ENCODE assay signal across 26 cellular contexts in the genomic region with DNA sequence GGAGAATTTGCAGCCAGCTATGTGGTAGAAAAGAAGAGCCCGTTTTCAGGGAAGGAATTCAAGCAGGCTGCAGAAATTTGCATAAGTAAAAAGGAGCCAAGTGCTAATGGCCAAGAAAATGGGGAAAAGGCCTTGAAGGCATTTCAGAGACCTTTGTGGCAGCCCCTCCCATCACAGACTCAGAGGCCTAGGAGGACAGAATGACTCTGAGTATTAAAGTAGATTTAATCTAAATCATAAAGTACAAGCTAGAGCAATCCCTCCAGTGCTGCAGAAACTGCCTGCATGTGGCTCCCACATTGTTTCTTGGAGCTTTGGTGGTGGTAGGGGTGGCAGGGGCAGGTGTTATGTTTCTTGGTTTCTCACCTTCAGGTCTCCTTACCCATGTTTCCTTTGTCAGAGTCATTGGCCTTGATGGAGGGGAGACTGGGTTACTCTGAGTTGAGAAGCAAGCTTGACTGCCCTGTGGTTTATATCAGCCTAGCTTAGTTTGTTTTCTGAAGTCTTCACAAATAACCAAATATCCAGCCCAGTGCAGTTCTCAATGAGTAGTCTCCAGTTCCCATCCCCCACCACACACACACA. TPM values are rescaled to one million over a fixed set of nuclear protein-coding genes. Genes with fewer than 3 reads are reported as not detected.
DNase-seq lines count a peak whose midpoint lies in the region; ATAC-seq, FAIRE-seq and TF ChIP-seq lines count a peak whose summit lies in the region.
"Had no signal": no experiment of that assay in that cellular context is flagged by ENCODE, and none has a peak within 500 bp of the region (broad histone marks: within the 10 kb centered on the region; RNA-seq: fewer than 3 reads in every experiment).

No MANE protein-coding gene starts in this region.

- peaks cover 21% of the 10 kb centered on the region for H3K36me3 Mint-ChIP-seq in central memory CD8-positive, alpha-beta T cell (ENCODE audit: insufficient read depth)
- H3K36me3 Mint-ChIP-seq in naive thymus-derived CD4-positive, alpha-beta T cell: peaks cover 0 to 16% (median 0%) of the 10 kb centered on the region in 5 donors
- H3K36me3 Mint-ChIP-seq: CD4-positive, CD25-positive, alpha-beta regulatory T cell; stimulated activated memory B cell treated with anti-CD40 and anti-IgM and Interleukin-4, amounts not matched to agents 10 μg/mL and 1 μg/mL and 100 μg/mL, for 72 hours had no signal

- peak overlapping the region; percentile 8 for H3K27ac Mint-ChIP-seq in central memory CD8-positive, alpha-beta T cell (ENCODE audit: low read depth)
- peak overlapping the region in 8 of 9 donors; percentile 14 to 92 (median 50) for H3K27ac Mint-ChIP-seq in naive thymus-derived CD4-positive, alpha-beta T cell
- H3K27ac Mint-ChIP-seq: activated CD8-positive, alpha-beta memory T cell treated with anti-CD3 and anti-CD28 coated beads, Interleukin-2, amount 10 ng/mL, durations not matched to agents 7 days and 5 days; activated naive CD4-positive, alpha-beta T cell treated with anti-CD3 and anti-CD28 coated beads, Interleukin-2, amount 50 U/mL, for 24 hours; CD4-positive, CD25-positive, alpha-beta regulatory T cell; stimulated activated memory B cell treated with anti-CD40 and anti-IgM and Interleukin-4, amounts not matched to agents 10 μg/mL and 1 μg/mL and 100 μg/mL, for 72 hours; T-helper 2 cell treated with Interferon-gamma antibody and Interleukin-4, amounts not matched to agents 5 μg/mL and 100 μg/mL, for 36 hours had no signal

- TF ChIP-seq CTCF in A549 (IDR thresholded peaks at IDR 0.05): no peak

- H3K27me3 ChIP-seq in naive thymus-derived CD4-positive, alpha-beta T cell (ENCODE audit: control insufficient read depth in 2 of 2, insufficient read depth in 2 of 2, low read length in 2 of 2): no peaks in the 10 kb centered on the region
- H3K27me3 ChIP-seq: sigmoid colon had no signal

- H3K4me3 ChIP-seq in A549: no peak overlapping the region
- H3K4me3 ChIP-seq in naive thymus-derived CD4-positive, alpha-beta T cell (ENCODE audit: low read length): no peak overlapping the region
- H3K4me3 ChIP-seq: sigmoid colon had no signal

- TF ChIP-seq POLR2A in A549 (IDR thresholded peaks at IDR 0.05; ENCODE audit: low read length): no peak

- no peaks in the 10 kb centered on the region for H3K36me3 ChIP-seq in naive thymus-derived CD4-positive, alpha-beta T cell (ENCODE audit: control insufficient read depth in 2 of 3, insufficient read depth in 3 of 3, low read length in 3 of 3)
- H3K36me3 ChIP-seq: sigmoid colon, WERI-Rb-1 had no signal

- peak; percentile 27 for DNase-seq in NK-92 treated with Interleukin-12 subunit alpha and Interleukin-12 subunit beta, amount 100 ng/mL, for 24 hours (lab: John Stamatoyannopoulos, UW)
- DNase-seq in NK-92 (lab: John Stamatoyannopoulos, UW; ENCODE audit: unreplicated experiment) (no peak), A549 (ENCODE audit: low read depth in 1 of 2, low spot score in 1 of 2) (no peak), NCI-H510A (lab: John Stamatoyannopoulos, UW) (no peak), NCI-H1694 (lab: John Stamatoyannopoulos, UW) (no peak), NOMO-1 (lab: John Stamatoyannopoulos, UW; ENCODE audit: unreplicated experiment in 2 of 2) (no peak)
- peak in 1 of 2 donors; percentile 39 for DNase-seq in central memory CD8-positive, alpha-beta T cell (ENCODE audit: low spot score in 2 of 2)
- DNase-seq in naive thymus-derived CD4-positive, alpha-beta T cell: no peak
- DNase-seq: activated CD4-positive, alpha-beta T cell treated with anti-CD3 and anti-CD28 coated beads for 48 hours; activated CD8-positive, alpha-beta memory T cell treated with anti-CD3 and anti-CD28 coated beads, Interleukin-2, amount 10 ng/mL, durations not matched to agents 7 days and 5 days; activated T-cell treated with anti-CD3 and anti-CD28 coated beads, Interleukin-2, amount 50 U/mL, for 72 hours; caudate nucleus; CD4-positive, CD25-positive, alpha-beta regulatory T cell; kidney; NCI-H146; NCI-H446 treated with DMSO at 0.1 percent for 48 hours; sigmoid colon; stimulated activated CD4-positive, alpha-beta T cell treated with anti-CD3 and anti-CD28 coated beads, Interleukin-4, amount 100 ng/mL, for 24 hours; WERI-Rb-1 had no signal

- H3K4me2 ChIP-seq in A549: no peak overlapping the region

- FAIRE-seq in A549 (lab: Jason Lieb, UNC): no peak
- FAIRE-seq: astrocyte, H1, kidney, urothelium cell line had no signal

- H3K27ac ChIP-seq in A549: no peak overlapping the region
- no peak overlapping the region for H3K27ac ChIP-seq in naive thymus-derived CD4-positive, alpha-beta T cell (ENCODE audit: low read depth, low read length)
- H3K27ac ChIP-seq: 22Rv1, WERI-Rb-1 had no signal

- no peaks in the 10 kb centered on the region for H3K9me3 ChIP-seq in A549
- H3K9me3 ChIP-seq in naive thymus-derived CD4-positive, alpha-beta T cell (ENCODE audit: control insufficient read depth in 2 of 3, low read length in 3 of 3): no peaks in the 10 kb centered on the region
- H3K9me3 ChIP-seq: sigmoid colon had no signal

- H3K4me3 Mint-ChIP-seq in central memory CD8-positive, alpha-beta T cell: peak overlapping the region; percentile 50
- peak overlapping the region in 2 of 10 donors; percentile 6 to 14 for H3K4me3 Mint-ChIP-seq in naive thymus-derived CD4-positive, alpha-beta T cell
- H3K4me3 Mint-ChIP-seq: activated CD8-positive, alpha-beta memory T cell treated with anti-CD3 and anti-CD28 coated beads, Interleukin-2, amount 10 ng/mL, durations not matched to agents 7 days and 5 days; activated naive CD4-positive, alpha-beta T cell treated with anti-CD3 and anti-CD28 coated beads, Interleukin-2, amount 50 U/mL, for 24 hours; activated T-cell treated with anti-CD3 and anti-CD28 coated beads, Interleukin-2, amount 50 U/mL, for 72 hours; CD4-positive, CD25-positive, alpha-beta regulatory T cell; stimulated activated memory B cell treated with anti-CD40 and anti-IgM and Interleukin-4, amounts not matched to agents 10 μg/mL and 1 μg/mL and 100 μg/mL, for 72 hours; T-helper 2 cell treated with Interferon-gamma antibody and Interleukin-4, amounts not matched to agents 5 μg/mL and 100 μg/mL, for 36 hours had no signal

- peaks cover 13% of the 10 kb centered on the region; the same call in 1 of the 3 replicates for H3K4me1 ChIP-seq in A549
- peaks cover 41% of the 10 kb centered on the region in 2 donors for H3K4me1 ChIP-seq in naive thymus-derived CD4-positive, alpha-beta T cell (ENCODE audit: control insufficient read depth in 2 of 2, insufficient read depth in 2 of 2, low read length in 2 of 2)

- H3K9me3 Mint-ChIP-seq in central memory CD8-positive, alpha-beta T cell: peaks cover 5% of the 10 kb centered on the region
- H3K9me3 Mint-ChIP-seq in naive thymus-derived CD4-positive, alpha-beta T cell: peaks cover 0 to 6% (median 0%) of the 10 kb centered on the region in 11 donors
- H3K9me3 Mint-ChIP-seq: activated naive CD4-positive, alpha-beta T cell treated with anti-CD3 and anti-CD28 coated beads, Interleukin-2, amount 50 U/mL, for 24 hours; CD4-positive, CD25-positive, alpha-beta regulatory T cell; stimulated activated memory B cell treated with anti-CD40 and anti-IgM and Interleukin-4, amounts not matched to agents 10 μg/mL and 1 μg/mL and 100 μg/mL, for 72 hours had no signal

- no peak for TF ChIP-seq RAD21 in A549 (conservative IDR thresholded peaks at IDR 0.05 in 1 of 2, IDR thresholded peaks at IDR 0.05 in 1 of 2)

- no peak for ATAC-seq in A549
- ATAC-seq in central memory CD8-positive, alpha-beta T cell (replicated peaks; ENCODE audit: extremely low read depth, poor library complexity, severe bottlenecking): peak; percentile 72
- ATAC-seq in naive thymus-derived CD4-positive, alpha-beta T cell: peak; percentile 7
- ATAC-seq: activated CD8-positive, alpha-beta memory T cell treated with anti-CD3 and anti-CD28 coated beads, Interleukin-2, amount 10 ng/mL, durations not matched to agents 7 days and 5 days; activated T-cell treated with anti-CD3 and anti-CD28 coated beads, Interleukin-2, amount 50 U/mL, for 72 hours; stimulated activated memory B cell treated with anti-CD40 and anti-IgM and Interleukin-4, amounts not matched to agents 10 μg/mL and 1 μg/mL and 100 μg/mL, for 72 hours had no signal

- intact Hi-C loops in naive thymus-derived CD4-positive, alpha-beta T cell (cut with micrococcal nuclease): no loop called here

- CTCF ChIA-PET in A549 (lab: Yijun Ruan, JAX): interaction anchor here (1.0 to 17.2 kb wide), 8 partner anchors 12 to 50 kb away, joined by 3 to 267 read pairs (median 52); a partner anchor contains a TSS
- CTCF ChIA-PET in naive thymus-derived CD4-positive, alpha-beta T cell (lab: Charles Lee): interaction anchor here (1.3 to 8.2 kb wide), 4 partner anchors 11 to 46 kb away, joined by 3 to 259 read pairs (median 84); a partner anchor contains a TSS

- no peaks in the 10 kb centered on the region for H3K27me3 Mint-ChIP-seq in central memory CD8-positive, alpha-beta T cell
- no peaks in the 10 kb centered on the region for H3K27me3 Mint-ChIP-seq in naive thymus-derived CD4-positive, alpha-beta T cell
- H3K27me3 Mint-ChIP-seq: activated CD8-positive, alpha-beta memory T cell treated with anti-CD3 and anti-CD28 coated beads, Interleukin-2, amount 10 ng/mL, durations not matched to agents 7 days and 5 days; activated naive CD4-positive, alpha-beta T cell treated with anti-CD3 and anti-CD28 coated beads, Interleukin-2, amount 50 U/mL, for 24 hours had no signal

- no peak for TF ChIP-seq EP300 in A549 (IDR thresholded peaks at IDR 0.05)

- WGBS in A549 (ENCODE audit: missing lambda C conversion rate): 0% methylated on average over 1 of the region's 1 CpG

- POLR2A ChIA-PET in A549 (lab: Yijun Ruan, JAX): interaction anchor here (1.8 kb wide), 1 partner anchor 35 kb away, joined by 4 read pairs; a partner anchor contains a TSS
- POLR2A ChIA-PET in naive thymus-derived CD4-positive, alpha-beta T cell (lab: Charles Lee): interaction anchor here (1.0 to 6.2 kb wide), 5 partner anchors 33 to 50 kb away, joined by 3 to 78 read pairs (median 4); a partner anchor contains a TSS

- H3K4me1 Mint-ChIP-seq in central memory CD8-positive, alpha-beta T cell: peaks cover 79% of the 10 kb centered on the region
- peaks cover 48 to 90% (median 74%) of the 10 kb centered on the region in 7 donors for H3K4me1 Mint-ChIP-seq in naive thymus-derived CD4-positive, alpha-beta T cell

RNA-seq across cellular contexts. Expression of a gene that starts 34.6 kb away (rescaled TPM):
- polyA plus RNA-seq in A549 (2011; rRNA removed) (14.8 and 17.4 TPM in 2 replicates), A549 (2017; fragmentation: RNase III; extraction: RNeasy Plus Mini Kit Qiagen cat#74134 plus additional on column Dnase treatment) (18.3 to 21.0 TPM (median 19.8 TPM) in 3 replicates)
- polyA plus RNA-seq in A549 (2012; cell fraction: cytosol; rRNA removed): 8.0 and 12.1 TPM in 2 replicates
- polyA plus RNA-seq in A549 (2012; cell fraction: nucleus; rRNA removed): 17.9 and 19.4 TPM in 2 replicates
- 20.6 and 23.2 TPM in 2 replicates for polyA minus RNA-seq in A549 (2011; rRNA and poly(A)+ RNA removed)
- total RNA-seq in naive thymus-derived CD4-positive, alpha-beta T cell: 100 to 1,000 TPM in 1 of 5 experiments, 10 to 100 TPM in 4; 20.0 to 129 (median 27.8) TPM
- polyA plus RNA-seq in naive thymus-derived CD4-positive, alpha-beta T cell: 10 to 100 TPM; 17.8 to 18.0 TPM

RNA-seq across cellular contexts. Expression of a gene that starts 34.7 kb away (rescaled TPM):
- polyA plus RNA-seq in A549 (2011; rRNA removed) (5.7 and 6.3 TPM in 2 replicates), A549 (2017; fragmentation: RNase III; extraction: RNeasy Plus Mini Kit Qiagen cat#74134 plus additional on column Dnase treatment) (1.3 to 1.9 TPM (median 1.8 TPM) in 3 replicates)
- 1.7 and 2.1 TPM in 2 replicates for polyA plus RNA-seq in A549 (2012; cell fraction: cytosol; rRNA removed)
- polyA plus RNA-seq in A549 (2012; cell fraction: nucleus; rRNA removed): 0.80 and 3.0 TPM in 2 replicates
- 1.6 and 2.8 TPM in 2 replicates for polyA minus RNA-seq in A549 (2011; rRNA and poly(A)+ RNA removed)
- total RNA-seq in naive thymus-derived CD4-positive, alpha-beta T cell: 1 to 10 TPM; 1.1 to 2.5 (median 1.4) TPM
- polyA plus RNA-seq in naive thymus-derived CD4-positive, alpha-beta T cell: 1 to 10 TPM; 1.0 to 1.3 TPM

RNA-seq across cellular contexts. Expression of a gene that starts 49.0 kb away (rescaled TPM):
- 172 and 204 TPM in 2 replicates for polyA plus RNA-seq in A549 (2011; rRNA removed)
- polyA plus RNA-seq in A549 (2012; cell fraction: cytosol; rRNA removed): 97.9 and 112 TPM in 2 replicates
- 33.3 and 54.1 TPM in 2 replicates for polyA plus RNA-seq in A549 (2012; cell fraction: nucleus; rRNA removed)
- polyA plus RNA-seq in A549 (2017; fragmentation: RNase III; extraction: RNeasy Plus Mini Kit Qiagen cat#74134 plus additional on column Dnase treatment): 152 to 163 TPM (median 156 TPM) in 3 replicates
- polyA minus RNA-seq in A549 (2011; rRNA and poly(A)+ RNA removed): 23.8 TPM in 2 replicates
- 100 to 1,000 TPM in 1 of 5 experiments, 10 to 100 TPM in 4; 28.1 to 129 (median 49.1) TPM for total RNA-seq in naive thymus-derived CD4-positive, alpha-beta T cell
- polyA plus RNA-seq in naive thymus-derived CD4-positive, alpha-beta T cell: 100 to 1,000 TPM; 116 to 141 TPM

RNA-seq across cellular contexts. Expression of a gene that starts 49.9 kb away (rescaled TPM):
- polyA plus RNA-seq in A549 (2011; rRNA removed) (0.16 and 0.22 TPM in 2 replicates), A549 (2017; fragmentation: RNase III; extraction: RNeasy Plus Mini Kit Qiagen cat#74134 plus additional on column Dnase treatment) (0.17 to 0.32 TPM (median 0.25 TPM) in 3 replicates)
- 0.03 and 0.12 TPM in 2 replicates for polyA plus RNA-seq in A549 (2012; cell fraction: cytosol; rRNA removed)
- polyA plus RNA-seq in A549 (2012; cell fraction: nucleus; rRNA removed): 0.07 TPM in 1 of 2 replicates, not detected in the other
- polyA minus RNA-seq in A549 (2011; rRNA and poly(A)+ RNA removed): 0.50 TPM in 1 of 2 replicates, not detected in the other
- total RNA-seq in naive thymus-derived CD4-positive, alpha-beta T cell: under 1 TPM in 1 of 5 experiments, not detected in 4; 0.17 TPM
- not detected for polyA plus RNA-seq in naive thymus-derived CD4-positive, alpha-beta T cell
- total RNA-seq: CD4-positive, CD25-positive, alpha-beta regulatory T cell had no signal

Comparison
In these comparisons a context has a peak if more than half of its experiments do, and no peak if none do; other contexts are left out.
1. ATAC-seq: peak in central memory CD8-positive, alpha-beta T cell (single experiment) and naive thymus-derived CD4-positive, alpha-beta T cell (single experiment); none in A549 (0 of 2).